In the genomic region with DNA sequence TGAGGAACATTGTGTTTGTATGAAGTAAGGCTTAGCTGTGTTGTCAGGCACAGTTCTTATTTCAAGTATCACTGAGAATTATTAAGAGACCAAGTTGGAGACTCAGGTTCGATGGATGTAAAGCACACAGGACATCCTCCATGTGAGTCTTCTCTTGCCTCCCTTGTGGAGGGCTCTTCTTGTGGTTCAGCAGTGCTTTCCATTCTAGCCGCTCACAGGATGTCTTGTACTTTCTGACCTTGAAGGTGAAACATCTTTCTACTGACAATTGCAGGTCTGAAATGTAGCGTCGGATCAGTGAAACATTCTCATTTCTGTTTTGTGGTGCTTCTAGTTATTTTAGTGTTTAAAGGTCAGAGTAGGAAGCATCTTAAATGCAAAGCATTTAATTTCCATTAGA, we compare ENCODE assay signal across 33 cellular contexts. TPM values are rescaled to one million over a fixed set of nuclear protein-coding genes. Genes with fewer than 3 reads are reported as not detected.
"Had no signal": no experiment of that assay in that cellular context is flagged by ENCODE, and none has a peak within 500 bp of the region (broad histone marks: within the 10 kb centered on the region; RNA-seq: fewer than 3 reads in every experiment).

No MANE protein-coding gene starts in this region.

- DNase-seq: activated CD4-positive, alpha-beta memory T cell treated with anti-CD3 and anti-CD28 coated beads for 36 hours; activated CD4-positive, alpha-beta T cell treated with anti-CD3 and anti-CD28 coated beads for 36 hours; activated CD4-positive, alpha-beta T cell treated with anti-CD3 and anti-CD28 coated beads, Interleukin-2, amount 10 ng/mL, durations not matched to agents 24 days and 14 days; activated CD4-positive, CD25-positive, alpha-beta regulatory T cell; activated CD4-positive, CD25-positive, alpha-beta regulatory T cell treated with anti-CD3 and anti-CD28 coated beads, Interleukin-2, amount 50 U/mL, for 72 hours; activated CD8-positive, alpha-beta memory T cell treated with anti-CD3 and anti-CD28 coated beads, Interleukin-2, amount 10 ng/mL, durations not matched to agents 7 days and 5 days; activated CD8-positive, alpha-beta memory T cell treated with anti-CD3 and anti-CD28 coated beads, Interleukin-2, amount 50 U/mL, for 4 hours; activated CD8-positive, alpha-beta T cell treated with anti-CD3 and anti-CD28 coated beads, Interleukin-2, amount 10 ng/mL, durations not matched to agents 7 days and 5 days; activated effector memory CD4-positive, alpha-beta T cell treated with anti-CD3 and anti-CD28 coated beads, Interleukin-2, amount 50 U/mL, for 16 hours; activated naive CD4-positive, alpha-beta T cell treated with anti-CD3 and anti-CD28 coated beads for 36 hours; activated naive CD8-positive, alpha-beta T cell treated with anti-CD3 and anti-CD28 coated beads for 36 hours; activated naive CD8-positive, alpha-beta T cell treated with anti-CD3 and anti-CD28 coated beads, Interleukin-2, amount 50 U/mL, for 24 hours; activated T-cell treated with anti-CD3 and anti-CD28 coated beads, Interleukin-2, amount 50 U/mL, for 1 hour; activated T-cell treated with anti-CD3 and anti-CD28 coated beads, Interleukin-2, amount 50 U/mL, for 48 hours; adrenal gland; aorta; body of pancreas; cortex of kidney; dermis blood vessel endothelial cell; effector CD4-positive, alpha-beta T cell; effector memory CD8-positive, alpha-beta T cell; erythroblast; foreskin keratinocyte; gastrocnemius medialis; glutamatergic neuron; heart left ventricle; T-helper 2 cell had no signal

- FAIRE-seq: colon had no signal

- H3K27ac ChIP-seq: adrenal gland, body of pancreas, esophagus muscularis mucosa, foreskin keratinocyte, gastrocnemius medialis, heart left ventricle had no signal

- H3K9me3 Mint-ChIP-seq: activated CD4-positive, alpha-beta memory T cell treated with anti-CD3 and anti-CD28 coated beads for 36 hours; activated CD4-positive, alpha-beta T cell treated with anti-CD3 and anti-CD28 coated beads, Interleukin-2, amount 10 ng/mL, durations not matched to agents 24 days and 14 days; activated naive CD4-positive, alpha-beta T cell treated with anti-CD3 and anti-CD28 coated beads for 36 hours; activated naive CD4-positive, alpha-beta T cell treated with anti-CD3 and anti-CD28 coated beads, Interleukin-2, amount 50 U/mL, for 24 hours; activated naive CD8-positive, alpha-beta T cell treated with anti-CD3 and anti-CD28 coated beads for 36 hours; activated naive CD8-positive, alpha-beta T cell treated with anti-CD3 and anti-CD28 coated beads, Interleukin-2, amount 50 U/mL, for 24 hours; activated T-helper 1 cell treated with anti-CD3 and anti-CD28 coated beads, Interleukin-12 subunit alpha, Interleukin-12 subunit beta, Interleukin-2, Interleukin-4 antibody, amounts not matched to agents 30 ng/mL and 10 ng/mL and 1 ng/mL, durations not matched to agents 14 hours and 24 hours and 36 hours; activated T-helper 2 cell treated with anti-CD3 and anti-CD28 coated beads, Interferon-gamma antibody, Interleukin-2, Interleukin-4, amounts not matched to agents 10 μg/mL and 5 μg/mL and 100 μg/mL, durations not matched to agents 14 hours and 24 hours and 36 hours; effector memory CD8-positive, alpha-beta T cell had no signal

- H3K36me3 ChIP-seq: adrenal gland, esophagus muscularis mucosa, gastrocnemius medialis, heart left ventricle had no signal

- H3K27ac Mint-ChIP-seq: activated CD4-positive, alpha-beta memory T cell treated with anti-CD3 and anti-CD28 coated beads for 36 hours; activated CD4-positive, alpha-beta T cell treated with anti-CD3 and anti-CD28 coated beads for 36 hours; activated CD4-positive, alpha-beta T cell treated with anti-CD3 and anti-CD28 coated beads, Interleukin-2, amount 10 ng/mL, durations not matched to agents 24 days and 14 days; activated CD8-positive, alpha-beta memory T cell treated with anti-CD3 and anti-CD28 coated beads, Interleukin-2, amount 10 ng/mL, durations not matched to agents 7 days and 5 days; activated CD8-positive, alpha-beta T cell treated with anti-CD3 and anti-CD28 coated beads, Interleukin-2, amount 10 ng/mL, durations not matched to agents 7 days and 5 days; activated naive CD4-positive, alpha-beta T cell treated with anti-CD3 and anti-CD28 coated beads for 36 hours; activated naive CD4-positive, alpha-beta T cell treated with anti-CD3 and anti-CD28 coated beads, Interleukin-2, amount 50 U/mL, for 24 hours; activated naive CD8-positive, alpha-beta T cell treated with anti-CD3 and anti-CD28 coated beads for 36 hours; activated naive CD8-positive, alpha-beta T cell treated with anti-CD3 and anti-CD28 coated beads, Interleukin-2, amount 50 U/mL, for 24 hours; activated T-helper 1 cell treated with anti-CD3 and anti-CD28 coated beads, Interleukin-12 subunit alpha, Interleukin-12 subunit beta, Interleukin-2, Interleukin-4 antibody, amounts not matched to agents 30 ng/mL and 10 ng/mL and 1 ng/mL, durations not matched to agents 14 hours and 24 hours and 36 hours; activated T-helper 2 cell treated with anti-CD3 and anti-CD28 coated beads, Interferon-gamma antibody, Interleukin-2, Interleukin-4, amounts not matched to agents 10 μg/mL and 5 μg/mL and 100 μg/mL, durations not matched to agents 14 hours and 24 hours and 36 hours; effector memory CD8-positive, alpha-beta T cell had no signal

- H3K27me3 ChIP-seq: adrenal gland, body of pancreas, gastrocnemius medialis had no signal

- H3K36me3 Mint-ChIP-seq: activated CD4-positive, alpha-beta memory T cell treated with anti-CD3 and anti-CD28 coated beads for 36 hours; activated CD8-positive, alpha-beta memory T cell treated with anti-CD3 and anti-CD28 coated beads, Interleukin-2, amount 10 ng/mL, durations not matched to agents 7 days and 5 days; activated naive CD4-positive, alpha-beta T cell treated with anti-CD3 and anti-CD28 coated beads, Interleukin-2, amount 50 U/mL, for 24 hours; activated naive CD8-positive, alpha-beta T cell treated with anti-CD3 and anti-CD28 coated beads for 36 hours had no signal

- H3K4me3 Mint-ChIP-seq: activated CD4-positive, alpha-beta memory T cell treated with anti-CD3 and anti-CD28 coated beads for 36 hours; activated CD4-positive, alpha-beta T cell treated with anti-CD3 and anti-CD28 coated beads for 36 hours; activated CD4-positive, alpha-beta T cell treated with anti-CD3 and anti-CD28 coated beads, Interleukin-2, amount 10 ng/mL, durations not matched to agents 24 days and 14 days; activated CD8-positive, alpha-beta memory T cell treated with anti-CD3 and anti-CD28 coated beads, Interleukin-2, amount 10 ng/mL, durations not matched to agents 7 days and 5 days; activated CD8-positive, alpha-beta T cell treated with anti-CD3 and anti-CD28 coated beads, Interleukin-2, amount 10 ng/mL, durations not matched to agents 7 days and 5 days; activated naive CD4-positive, alpha-beta T cell treated with anti-CD3 and anti-CD28 coated beads for 36 hours; activated naive CD4-positive, alpha-beta T cell treated with anti-CD3 and anti-CD28 coated beads, Interleukin-2, amount 50 U/mL, for 24 hours; activated naive CD8-positive, alpha-beta T cell treated with anti-CD3 and anti-CD28 coated beads for 36 hours; activated naive CD8-positive, alpha-beta T cell treated with anti-CD3 and anti-CD28 coated beads, Interleukin-2, amount 50 U/mL, for 24 hours; activated T-helper 1 cell treated with anti-CD3 and anti-CD28 coated beads, Interleukin-12 subunit alpha, Interleukin-12 subunit beta, Interleukin-2, Interleukin-4 antibody, amounts not matched to agents 30 ng/mL and 10 ng/mL and 1 ng/mL, durations not matched to agents 14 hours and 24 hours and 36 hours; effector memory CD8-positive, alpha-beta T cell had no signal

- H3K4me1 Mint-ChIP-seq: activated CD4-positive, alpha-beta T cell treated with anti-CD3 and anti-CD28 coated beads for 36 hours; activated CD4-positive, alpha-beta T cell treated with anti-CD3 and anti-CD28 coated beads, Interleukin-2, amount 10 ng/mL, durations not matched to agents 24 days and 14 days; activated CD8-positive, alpha-beta memory T cell treated with anti-CD3 and anti-CD28 coated beads, Interleukin-2, amount 10 ng/mL, durations not matched to agents 7 days and 5 days; activated naive CD4-positive, alpha-beta T cell treated with anti-CD3 and anti-CD28 coated beads, Interleukin-2, amount 50 U/mL, for 24 hours; activated naive CD8-positive, alpha-beta T cell treated with anti-CD3 and anti-CD28 coated beads for 36 hours; activated naive CD8-positive, alpha-beta T cell treated with anti-CD3 and anti-CD28 coated beads, Interleukin-2, amount 50 U/mL, for 24 hours had no signal

- ATAC-seq: activated CD4-positive, alpha-beta T cell treated with anti-CD3 and anti-CD28 coated beads for 36 hours; activated CD8-positive, alpha-beta memory T cell treated with anti-CD3 and anti-CD28 coated beads, Interleukin-2, amount 10 ng/mL, durations not matched to agents 7 days and 5 days; activated CD8-positive, alpha-beta T cell treated with anti-CD3 and anti-CD28 coated beads, Interleukin-2, amount 10 ng/mL, durations not matched to agents 7 days and 5 days; activated naive CD8-positive, alpha-beta T cell treated with anti-CD3 and anti-CD28 coated beads, Interleukin-2, amount 50 U/mL, for 24 hours; body of pancreas; effector memory CD8-positive, alpha-beta T cell; foreskin keratinocyte; gastrocnemius medialis; heart left ventricle had no signal

- H3K9me3 ChIP-seq: adrenal gland, body of pancreas, esophagus muscularis mucosa, gastrocnemius medialis, heart left ventricle had no signal

- H3K4me1 ChIP-seq: adrenal gland, body of pancreas, esophagus muscularis mucosa, foreskin keratinocyte, gastrocnemius medialis, heart left ventricle had no signal

- H3K4me3 ChIP-seq: adrenal gland, body of pancreas, esophagus muscularis mucosa, gastrocnemius medialis, heart left ventricle had no signal

RNA-seq across cellular contexts. Expression of gene KIAA1549L, which starts 35.8 kb away (rescaled TPM):
- total RNA-seq: activated CD4-positive, alpha-beta memory T cell treated with anti-CD3 and anti-CD28 coated beads for 36 hours; activated CD4-positive, alpha-beta T cell treated with anti-CD3 and anti-CD28 coated beads for 36 hours; activated CD4-positive, alpha-beta T cell treated with anti-CD3 and anti-CD28 coated beads, Interleukin-2, amount 10 ng/mL, durations not matched to agents 24 days and 14 days; activated CD8-positive, alpha-beta memory T cell treated with anti-CD3 and anti-CD28 coated beads for 36 hours; activated CD8-positive, alpha-beta memory T cell treated with anti-CD3 and anti-CD28 coated beads, Interleukin-2, amount 10 ng/mL, durations not matched to agents 7 days and 5 days; activated CD8-positive, alpha-beta T cell treated with anti-CD3 and anti-CD28 coated beads, Interleukin-2, amount 10 ng/mL, durations not matched to agents 7 days and 5 days; activated naive CD4-positive, alpha-beta T cell treated with anti-CD3 and anti-CD28 coated beads for 36 hours; activated naive CD8-positive, alpha-beta T cell treated with anti-CD3 and anti-CD28 coated beads for 36 hours; activated T-helper 1 cell treated with anti-CD3 and anti-CD28 coated beads, Interleukin-12 subunit alpha, Interleukin-12 subunit beta, Interleukin-2, Interleukin-4 antibody, amounts not matched to agents 30 ng/mL and 10 ng/mL and 1 ng/mL, durations not matched to agents 14 hours and 24 hours and 36 hours; activated T-helper 2 cell treated with anti-CD3 and anti-CD28 coated beads, Interferon-gamma antibody, Interleukin-2, Interleukin-4, amounts not matched to agents 10 μg/mL and 5 μg/mL and 100 μg/mL, durations not matched to agents 14 hours and 24 hours and 36 hours had no signal
